In genomic region chr4:121656269-121656641, GRCh38 we compare ENCODE assay signal across 8 cellular contexts. TPM values are rescaled to one million over a fixed set of nuclear protein-coding genes. Genes with fewer than 3 reads are reported as not detected.
DNase-seq lines count a peak whose midpoint lies in the region; ATAC-seq and TF ChIP-seq lines count a peak whose summit lies in the region.

No MANE protein-coding gene starts in this region.

- no peaks in the 10 kb centered on the region for H3K9me2 ChIP-seq in OCI-LY7 (ENCODE audit: insufficient read depth, low read length)

- H3K4me1 Mint-ChIP-seq in activated T-helper 17 cell treated with anti-CD3 and anti-CD28 coated beads, Interleukin-2, amount 50 U/mL, for 72 hours, result no peaks in the 10 kb centered on the region
- H3K4me1 Mint-ChIP-seq in natural killer cell treated with Interleukin-12 subunit alpha and Interleukin-12 subunit beta and Interleukin-15 and Interleukin-18, amount 100 ng/mL, for 72 hours (ENCODE audit: low read depth in 2 of 2), result peaks cover 6 to 7% of the 10 kb centered on the region in 2 donors

- no peaks in the 10 kb centered on the region for H3K9me3 ChIP-seq in OCI-LY7 (ENCODE audit: low read length)

- H3K36me3 Mint-ChIP-seq in activated T-helper 17 cell treated with anti-CD3 and anti-CD28 coated beads, Interleukin-2, amount 50 U/mL, for 72 hours (ENCODE audit: low read depth), result no peaks in the 10 kb centered on the region
- H3K36me3 Mint-ChIP-seq in natural killer cell treated with Interleukin-12 subunit alpha and Interleukin-12 subunit beta and Interleukin-15 and Interleukin-18, amount 100 ng/mL, for 72 hours, result no peaks in the 10 kb centered on the region

- peak; percentile 58 for TF ChIP-seq CTCF in OCI-LY7 (conservative IDR thresholded peaks at IDR 0.05; ENCODE audit: low read length)

- no peak overlapping the region for H3K27ac ChIP-seq in OCI-LY7 (ENCODE audit: low read depth, low read length, poor library complexity, severe bottlenecking)

- H3K79me2 ChIP-seq in OCI-LY7 (ENCODE audit: insufficient read depth, low read depth, low read length), result no peaks in the 10 kb centered on the region

- peaks cover 6% of the 10 kb centered on the region for H3K4me1 ChIP-seq in OCI-LY7 (ENCODE audit: insufficient read depth, low read length, poor library complexity, severe bottlenecking)

- BruUV-seq in OCI-LY7 (replicated peaks; lab: Mats Ljungman, UMichigan), result no TSS peak

- H3K4me2 ChIP-seq in OCI-LY7 (ENCODE audit: low read length), result no peak overlapping the region

- H3K27ac Mint-ChIP-seq in activated T-helper 17 cell treated with anti-CD3 and anti-CD28 coated beads, Interleukin-2, amount 50 U/mL, for 72 hours, result no peak overlapping the region
- H3K27ac Mint-ChIP-seq in natural killer cell treated with Interleukin-12 subunit alpha and Interleukin-12 subunit beta and Interleukin-15 and Interleukin-18, amount 100 ng/mL, for 72 hours, result no peak overlapping the region

- POLR2A ChIA-PET in OCI-LY7 (lab: Charles Lee), result interaction anchor here (0.6 kb wide), 1 partner anchor 391 kb away, joined by 3 read pairs; no protein-coding TSS in a partner anchor

- ATAC-seq in Right ventricle myocardium inferior (peak; percentile 79), HG03175 (IDR thresholded peaks at IDR 0.05; ENCODE audit: unreplicated experiment) (peak; percentile 47)
- ATAC-seq in activated T-helper 17 cell treated with anti-CD3 and anti-CD28 coated beads, Interleukin-2, amount 50 U/mL, for 72 hours (replicated peaks), result no peak
- no peak for ATAC-seq in natural killer cell treated with Interleukin-12 subunit alpha and Interleukin-12 subunit beta and Interleukin-15 and Interleukin-18, amount 100 ng/mL, for 72 hours

- intact Hi-C loops in Right ventricle myocardium inferior (cut with DNase I), result loop anchor here (2.0 to 5.0 kb wide), 3 partner anchors 169 to 285 kb away; no protein-coding TSS in a partner anchor
- intact Hi-C loops in cardiac septum (cut with DNase I), result loop anchor here (5.0 kb wide), 2 partner anchors 169 to 284 kb away; no protein-coding TSS in a partner anchor
- intact Hi-C loops in OCI-LY7 (cut with micrococcal nuclease; ENCODE audit: unreplicated experiment), result loop anchor here (10.0 kb wide), 1 partner anchor 171 kb away; no protein-coding TSS in a partner anchor

- no peak overlapping the region for H2AFZ ChIP-seq in OCI-LY7 (ENCODE audit: low read length)

- H3K4me3 ChIP-seq in OCI-LY7 (ENCODE audit: low read depth, low read length, poor library complexity, severe bottlenecking), result no peak overlapping the region

- H3K36me3 ChIP-seq in OCI-LY7 (ENCODE audit: insufficient read depth, low read length), result no peaks in the 10 kb centered on the region

- H3K9me3 Mint-ChIP-seq in activated T-helper 17 cell treated with anti-CD3 and anti-CD28 coated beads, Interleukin-2, amount 50 U/mL, for 72 hours, result no peaks in the 10 kb centered on the region
- H3K9me3 Mint-ChIP-seq in natural killer cell treated with Interleukin-12 subunit alpha and Interleukin-12 subunit beta and Interleukin-15 and Interleukin-18, amount 100 ng/mL, for 72 hours, result no peaks in the 10 kb centered on the region

- H3K27me3 Mint-ChIP-seq in activated T-helper 17 cell treated with anti-CD3 and anti-CD28 coated beads, Interleukin-2, amount 50 U/mL, for 72 hours, result no peaks in the 10 kb centered on the region
- H3K27me3 Mint-ChIP-seq in natural killer cell treated with Interleukin-12 subunit alpha and Interleukin-12 subunit beta and Interleukin-15 and Interleukin-18, amount 100 ng/mL, for 72 hours, result peaks cover 28 to 37% of the 10 kb centered on the region in 2 donors

- no peak overlapping the region for H3K4me3 Mint-ChIP-seq in activated T-helper 17 cell treated with anti-CD3 and anti-CD28 coated beads, Interleukin-2, amount 50 U/mL, for 72 hours
- H3K4me3 Mint-ChIP-seq in natural killer cell treated with Interleukin-12 subunit alpha and Interleukin-12 subunit beta and Interleukin-15 and Interleukin-18, amount 100 ng/mL, for 72 hours, result no peak overlapping the region

- no peaks in the 10 kb centered on the region for H4K20me1 ChIP-seq in OCI-LY7 (ENCODE audit: insufficient read depth, low read length)

- CTCF ChIA-PET in OCI-LY7 (lab: Charles Lee; ENCODE audit: unreplicated experiment), result no interaction called here

- no peak for DNase-seq in Right ventricle myocardium inferior (ENCODE audit: missing footprints)
- DNase-seq in cardiac septum (ENCODE audit: low spot score), result no peak
- DNase-seq in OCI-LY7 (ENCODE audit: low spot score), result peak; percentile 47
- DNase-seq in dermis blood vessel endothelial cell, result peak; percentile 87
- peak; percentile 62 for DNase-seq in medulla oblongata (ENCODE audit: extremely low spot score)
- DNase-seq in natural killer cell treated with Interleukin-12 subunit alpha and Interleukin-12 subunit beta and Interleukin-15 and Interleukin-18, amount 100 ng/mL, for 72 hours (ENCODE audit: low spot score), result no peak

RNA-seq across cellular contexts. Expression of gene ANXA5, which starts 40.5 kb away (rescaled TPM):
- total RNA-seq in Right ventricle myocardium inferior (136 TPM), cardiac septum (152 TPM), OCI-LY7 (2022) (39.2 and 40.1 TPM in 2 replicates), dermis blood vessel endothelial cell (373 and 483 TPM in 2 replicates)
- total RNA-seq in OCI-LY7 (2014; rRNA removed; shearing (Covaris generic)), result 28.9 and 38.3 TPM in 2 replicates
- 100 to 1,000 TPM; 106 to 142 TPM for total RNA-seq in activated T-helper 17 cell treated with anti-CD3 and anti-CD28 coated beads, Interleukin-2, amount 50 U/mL, for 72 hours
- 10 to 100 TPM; 33.8 to 77.9 TPM for total RNA-seq in natural killer cell treated with Interleukin-12 subunit alpha and Interleukin-12 subunit beta and Interleukin-15 and Interleukin-18, amount 100 ng/mL, for 72 hours

Comparison
In these comparisons a context has a peak if more than half of its experiments do, and no peak if none do; other contexts are left out.
1. ATAC-seq: peak in Right ventricle myocardium inferior (single experiment) and HG03175 (single experiment); none in activated T-helper 17 cell treated with anti-CD3 and anti-CD28 coated beads, Interleukin-2, amount 50 U/mL, for 72 hours (single experiment) and natural killer cell treated with Interleukin-12 subunit alpha and Interleukin-12 subunit beta and Interleukin-15 and Interleukin-18, amount 100 ng/mL, for 72 hours (0 of 2).
2. DNase-seq: peak in OCI-LY7 (single experiment), dermis blood vessel endothelial cell (single experiment) and medulla oblongata (single experiment); none in Right ventricle myocardium inferior (single experiment), cardiac septum (single experiment) and natural killer cell treated with Interleukin-12 subunit alpha and Interleukin-12 subunit beta and Interleukin-15 and Interleukin-18, amount 100 ng/mL, for 72 hours (single experiment).